In the genomic region with DNA sequence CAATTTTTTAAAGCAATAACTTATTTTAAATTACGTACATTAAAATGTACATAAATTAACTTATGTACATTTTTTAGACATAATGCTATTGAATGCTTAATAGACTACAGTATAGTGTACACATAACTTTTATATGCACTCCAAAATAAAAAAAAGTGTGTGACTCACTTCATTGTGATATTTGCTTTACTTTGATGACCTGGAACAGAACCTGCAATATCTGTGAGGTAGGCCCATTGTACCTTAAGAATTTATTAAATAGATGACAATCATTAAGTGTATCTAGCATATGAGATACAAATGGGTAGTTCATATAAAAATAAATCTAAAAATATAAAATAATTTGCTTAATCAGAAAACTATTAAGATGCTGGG, we compare ENCODE assay signal across 27 cellular contexts.
"Had no signal": no experiment of that assay in that cellular context is flagged by ENCODE, and none has a peak within 500 bp of the region (broad histone marks: within the 10 kb centered on the region; RNA-seq: fewer than 3 reads in every experiment).

No MANE protein-coding gene starts in this region.

- H3K9ac ChIP-seq: parathyroid adenoma had no signal

- DNase-seq: activated CD4-positive, alpha-beta memory T cell treated with anti-CD3 and anti-CD28 coated beads, Interleukin-2, amount 10 ng/mL, durations not matched to agents 7 days and 5 days; activated CD4-positive, alpha-beta T cell treated with anti-CD3 and anti-CD28 coated beads for 1 hour; activated CD4-positive, alpha-beta T cell treated with anti-CD3 and anti-CD28 coated beads, Interleukin-2, amount 10 ng/mL, durations not matched to agents 7 days and 5 days; activated CD8-positive, alpha-beta memory T cell treated with anti-CD3 and anti-CD28 coated beads, Interleukin-2, amount 50 U/mL, for 48 hours; activated gamma-delta T cell; activated naive CD4-positive, alpha-beta T cell treated with anti-CD3 and anti-CD28 coated beads, Interleukin-2, amount 10 ng/mL, durations not matched to agents 7 days and 5 days; activated naive CD8-positive, alpha-beta T cell treated with anti-CD3 and anti-CD28 coated beads, Interleukin-2, amount 10 ng/mL, durations not matched to agents 7 days and 5 days; activated T-cell treated with anti-CD3 and anti-CD28 coated beads, Interleukin-2, amount 50 U/mL, for 24 hours; brain microvascular endothelial cell; central memory CD4-positive, alpha-beta T cell; foreskin melanocyte; kidney glomerular epithelial cell; left lung; naive thymus-derived CD4-positive, alpha-beta T cell; occipital lobe; psoas muscle; stimulated activated CD4-positive, alpha-beta T cell treated with anti-CD3 and anti-CD28 coated beads, Interleukin-15, amount 100 ng/mL, for 24 hours; stimulated activated CD4-positive, alpha-beta T cell treated with anti-CD3 and anti-CD28 coated beads, Interleukin-2, amount 100 ng/mL, for 24 hours; stimulated activated naive CD4-positive, alpha-beta T cell; T-helper 2 cell; testis had no signal

- H3K36me3 ChIP-seq: brain microvascular endothelial cell, esophagus muscularis mucosa, left lung had no signal

- H2AFZ ChIP-seq: parathyroid adenoma had no signal

- H3K4me3 ChIP-seq: esophagus muscularis mucosa, left lung, psoas muscle, testis had no signal

- H3K27me3 ChIP-seq: brain microvascular endothelial cell, esophagus muscularis mucosa, left lung, testis had no signal

- H3K9me3 ChIP-seq: testis had no signal

- ATAC-seq: left lung; naive thymus-derived CD4-positive, alpha-beta T cell; psoas muscle; WTC11 had no signal

- H3K4me1 ChIP-seq: parathyroid adenoma, testis had no signal

- H3K27ac ChIP-seq: brain microvascular endothelial cell, left lung, parathyroid adenoma, psoas muscle, testis had no signal

- H3K79me2 ChIP-seq: parathyroid adenoma had no signal

- FAIRE-seq: astrocyte, endothelial cell of umbilical vein, urothelium cell line had no signal
